ENCODE assay signal across 15 cellular contexts in genomic region chr15:63396546-63396939, GRCh38. TPM values are rescaled to one million over a fixed set of nuclear protein-coding genes. Genes with fewer than 3 reads are reported as not detected.
DNase-seq lines count a peak whose midpoint lies in the region; ATAC-seq, FAIRE-seq and TF ChIP-seq lines count a peak whose summit lies in the region.
"Had no signal": no experiment of that assay in that cellular context is flagged by ENCODE, and none has a peak within 500 bp of the region (broad histone marks: within the 10 kb centered on the region; RNA-seq: fewer than 3 reads in every experiment).

No MANE protein-coding gene starts in this region.

- peaks cover 8 to 25% (median 15%) of the 10 kb centered on the region in 7 donors for H3K4me1 Mint-ChIP-seq in naive thymus-derived CD4-positive, alpha-beta T cell

- peaks cover 0 to 23% (median 10%) of the 10 kb centered on the region in 5 donors for H3K27me3 Mint-ChIP-seq in naive thymus-derived CD4-positive, alpha-beta T cell

- H3K27me3 ChIP-seq in right cardiac atrium (ENCODE audit: control insufficient read depth, insufficient read depth) (no peaks in the 10 kb centered on the region), right atrium auricular region (no peaks in the 10 kb centered on the region)
- no peaks in the 10 kb centered on the region for H3K27me3 ChIP-seq in naive thymus-derived CD4-positive, alpha-beta T cell (ENCODE audit: control insufficient read depth in 2 of 2, insufficient read depth in 2 of 2, low read length in 2 of 2)

- POLR2A ChIA-PET in naive thymus-derived CD4-positive, alpha-beta T cell (lab: Charles Lee): no interaction called here

- CTCF ChIA-PET in naive thymus-derived CD4-positive, alpha-beta T cell (lab: Charles Lee): no interaction called here

- DNase-seq in right cardiac atrium (no peak), right atrium auricular region (ENCODE audit: low spot score) (no peak), SKM-1 (lab: John Stamatoyannopoulos, UW; ENCODE audit: unreplicated experiment) (peak; percentile 28), kidney (no peak), SHP77 (lab: John Stamatoyannopoulos, UW) (no peak)
- DNase-seq in naive thymus-derived CD4-positive, alpha-beta T cell: no peak
- DNase-seq: activated CD4-positive, CD25-positive, alpha-beta regulatory T cell; activated naive CD4-positive, alpha-beta T cell treated with Interleukin-2 at 50 U/mL for 16 hours; PC-9; stimulated activated CD4-positive, alpha-beta T cell treated with anti-CD3 and anti-CD28 coated beads, Interleukin-2, amount 100 ng/mL, for 24 hours had no signal

- H3K9me3 ChIP-seq in right cardiac atrium (ENCODE audit: control insufficient read depth, low read length) (no peaks in the 10 kb centered on the region), right atrium auricular region (no peaks in the 10 kb centered on the region), kidney (ENCODE audit: control insufficient read depth in 1 of 2, low read length in 2 of 2) (no peaks in the 10 kb centered on the region)
- H3K9me3 ChIP-seq in naive thymus-derived CD4-positive, alpha-beta T cell (ENCODE audit: control insufficient read depth in 2 of 3, low read length in 3 of 3): no peaks in the 10 kb centered on the region
- H3K9me3 ChIP-seq: thoracic aorta had no signal

- no peaks in the 10 kb centered on the region for H3K4me1 ChIP-seq in right cardiac atrium (ENCODE audit: control insufficient read depth, insufficient read depth, low read length)
- no peaks in the 10 kb centered on the region for H3K4me1 ChIP-seq in right atrium auricular region
- peaks cover 0 to 13% of the 10 kb centered on the region in 2 donors for H3K4me1 ChIP-seq in kidney (ENCODE audit: control insufficient read depth in 1 of 2, insufficient read depth in 1 of 2, low read depth in 1 of 2, low read length in 2 of 2)
- peaks cover 0 to 3% of the 10 kb centered on the region in 2 donors for H3K4me1 ChIP-seq in naive thymus-derived CD4-positive, alpha-beta T cell (ENCODE audit: control insufficient read depth in 2 of 2, insufficient read depth in 2 of 2, low read length in 2 of 2)

- no peak overlapping the region for H3K27ac ChIP-seq in right cardiac atrium (ENCODE audit: low read length)
- no peak overlapping the region for H3K27ac ChIP-seq in right atrium auricular region
- peak overlapping the region; percentile 23 to 28 for H3K27ac ChIP-seq in kidney (ENCODE audit: low read depth in 2 of 2, low read length in 2 of 2)
- H3K27ac ChIP-seq in naive thymus-derived CD4-positive, alpha-beta T cell (ENCODE audit: low read depth, low read length): no peak overlapping the region
- H3K27ac ChIP-seq: PC-9, thoracic aorta had no signal

- ATAC-seq in right cardiac atrium (peak; percentile 21 to 31), HG03039 (IDR thresholded peaks at IDR 0.05; ENCODE audit: unreplicated experiment) (no peak), HG03342 (IDR thresholded peaks at IDR 0.05; ENCODE audit: unreplicated experiment) (no peak)
- ATAC-seq in naive thymus-derived CD4-positive, alpha-beta T cell: no peak

- peaks cover 0 to 2% (median 0%) of the 10 kb centered on the region in 11 donors for H3K9me3 Mint-ChIP-seq in naive thymus-derived CD4-positive, alpha-beta T cell
- H3K9me3 Mint-ChIP-seq: nephron had no signal

- H3K27ac Mint-ChIP-seq in naive thymus-derived CD4-positive, alpha-beta T cell: no peak overlapping the region
- H3K27ac Mint-ChIP-seq: nephron had no signal

- intact Hi-C loops in right cardiac atrium (cut with DNase I) (loop anchor here in 1 of 4 donors (10.0 kb wide), 1 partner anchor 62 kb away; no protein-coding TSS in a partner anchor), kidney (cut with DNase I) (no loop called here)
- intact Hi-C loops in naive thymus-derived CD4-positive, alpha-beta T cell (cut with micrococcal nuclease): no loop called here

- no peak for FAIRE-seq in kidney (lab: Jason Lieb, UNC)
- FAIRE-seq: GM18507 had no signal

- no peak overlapping the region for H3K4me3 ChIP-seq in right cardiac atrium (ENCODE audit: low read length)
- H3K4me3 ChIP-seq in right atrium auricular region: no peak overlapping the region
- no peak overlapping the region for H3K4me3 ChIP-seq in kidney (ENCODE audit: low read length in 2 of 2)
- no peak overlapping the region for H3K4me3 ChIP-seq in naive thymus-derived CD4-positive, alpha-beta T cell (ENCODE audit: low read length)
- H3K4me3 ChIP-seq: PC-9, thoracic aorta had no signal

- H3K4me3 Mint-ChIP-seq in naive thymus-derived CD4-positive, alpha-beta T cell: no peak overlapping the region
- H3K4me3 Mint-ChIP-seq: nephron had no signal

- 70% methylated on average over 3 of the region's 3 CpGs for WGBS in right cardiac atrium

- H3K36me3 ChIP-seq in right atrium auricular region (no peaks in the 10 kb centered on the region), kidney (ENCODE audit: control insufficient read depth in 1 of 2, insufficient read depth in 2 of 2, low read length in 2 of 2) (no peaks in the 10 kb centered on the region)
- H3K36me3 ChIP-seq in naive thymus-derived CD4-positive, alpha-beta T cell (ENCODE audit: control insufficient read depth in 2 of 3, insufficient read depth in 3 of 3, low read length in 3 of 3): no peaks in the 10 kb centered on the region
- H3K36me3 ChIP-seq: thoracic aorta had no signal

- TF ChIP-seq CTCF in right atrium auricular region (IDR thresholded peaks at IDR 0.05): no peak
- TF ChIP-seq CTCF in kidney (IDR thresholded peaks at IDR 0.05; ENCODE audit: borderline replicate concordance, extremely low read depth, insufficient read depth): no peak

- H3K36me3 Mint-ChIP-seq in naive thymus-derived CD4-positive, alpha-beta T cell: peaks cover 0 to 3% (median 0%) of the 10 kb centered on the region in 5 donors

- no peak overlapping the region for H3K9ac ChIP-seq in kidney (ENCODE audit: low read length in 2 of 2)

RNA-seq across cellular contexts. Expression of gene CA12, which starts 14.9 kb away (rescaled TPM):
- total RNA-seq in right cardiac atrium (1 to 10 TPM in 1 of 4 donors, under 1 TPM in 3; 0.33 to 1.2 (median 0.71) TPM), right atrium auricular region (1 to 10 TPM; 1.3 to 5.5 TPM), kidney (237 TPM)
- polyA plus RNA-seq in right cardiac atrium (0.75 TPM), kidney (ENCODE audit: insufficient read depth, low read depth, low replicate concordance) (242 TPM)
- total RNA-seq in naive thymus-derived CD4-positive, alpha-beta T cell: under 1 TPM in 1 of 5 experiments, not detected in 4; 0.02 TPM
- polyA plus RNA-seq in naive thymus-derived CD4-positive, alpha-beta T cell: not detected

Comparison
In these comparisons a context has a peak if more than half of its experiments do, and no peak if none do; other contexts are left out.
1. ATAC-seq: peak in right cardiac atrium (2 of 2); none in naive thymus-derived CD4-positive, alpha-beta T cell (single experiment), HG03039 (single experiment) and HG03342 (single experiment).
2. H3K27ac ChIP-seq: peak in kidney (2 of 2); none in right cardiac atrium (single experiment), right atrium auricular region (0 of 2) and naive thymus-derived CD4-positive, alpha-beta T cell (single experiment).
3. RNA of gene CA12, which starts 14.9 kb away (total RNA-seq): 237 TPM in kidney (single experiment); 1.3 to 5.5 TPM in right atrium auricular region, 0.33 to 1.2 TPM in right cardiac atrium and 0.02 TPM in naive thymus-derived CD4-positive, alpha-beta T cell; every median in the first group is over 10 times any median in the second.